27 cellular contexts compared by ENCODE assay signal in the genomic region with DNA sequence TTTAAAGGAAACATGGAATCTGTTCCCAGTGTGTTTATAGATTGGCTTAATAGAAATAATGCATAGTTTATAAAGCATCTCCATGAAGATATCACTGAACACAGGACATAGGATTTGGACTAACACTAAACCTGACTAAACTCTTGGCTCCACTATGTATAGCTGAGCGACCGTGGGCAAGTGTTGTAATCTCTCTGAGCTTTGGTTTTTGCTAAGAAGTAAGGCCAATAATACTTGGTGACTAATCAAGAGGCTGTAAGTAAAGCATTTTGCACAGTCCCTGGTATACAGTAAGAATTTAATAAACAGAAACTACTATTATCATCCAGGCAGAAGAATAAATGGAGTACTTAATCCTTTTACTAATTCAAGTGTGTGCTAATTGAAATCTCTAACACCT.
DNase-seq lines count a peak whose midpoint lies in the region; ATAC-seq, FAIRE-seq and TF ChIP-seq lines count a peak whose summit lies in the region.
"Had no signal": no experiment of that assay in that cellular context is flagged by ENCODE, and none has a peak within 500 bp of the region (broad histone marks: within the 10 kb centered on the region; RNA-seq: fewer than 3 reads in every experiment).

No MANE protein-coding gene starts in this region.

- no peak for TF ChIP-seq POLR2A in breast epithelium (IDR thresholded peaks at IDR 0.05)

- H3K36me3 ChIP-seq in breast epithelium (no peaks in the 10 kb centered on the region), bronchial epithelial cell (ENCODE audit: control insufficient read depth, insufficient read depth, low read length) (no peaks in the 10 kb centered on the region), SK-N-SH (replicated peaks in 1 of 2; ENCODE audit: control insufficient read depth in 1 of 2, insufficient read depth in 2 of 2, low read length in 1 of 2) (peaks cover 2 to 12% of the 10 kb centered on the region in 2 experiments)
- H3K36me3 ChIP-seq: BE2C, neural progenitor cell, sigmoid colon, thyroid gland had no signal

- H3K4me1 ChIP-seq in breast epithelium (peaks cover 0 to 3% of the 10 kb centered on the region in 2 donors), SK-N-SH (ENCODE audit: control insufficient read depth in 1 of 2, insufficient read depth in 2 of 2, low read depth in 1 of 2, low read length in 1 of 2) (peaks cover 12 to 38% of the 10 kb centered on the region in 2 experiments; a peak in 3 of 4 replicates)
- H3K4me1 ChIP-seq: BE2C had no signal

- H3K9ac ChIP-seq in SK-N-SH = no peak overlapping the region
- H3K9ac ChIP-seq: neural progenitor cell had no signal

- H3K9me3 ChIP-seq in breast epithelium = no peaks in the 10 kb centered on the region
- no peaks in the 10 kb centered on the region for H3K9me3 ChIP-seq in SK-N-SH
- H3K9me3 ChIP-seq: BE2C, sigmoid colon, thyroid gland had no signal

- peaks cover 13% of the 10 kb centered on the region for H3K4me1 Mint-ChIP-seq in MCF 10A (ENCODE audit: insufficient read depth, unreplicated experiment)

- no peaks in the 10 kb centered on the region for H4K20me1 ChIP-seq in SK-N-SH (ENCODE audit: insufficient read depth)

- POLR2A ChIA-PET in MCF 10A (lab: Yijun Ruan, JAX) (no interaction called here), SK-N-SH (lab: Yijun Ruan, JAX) (no interaction called here)

- no peak overlapping the region for H3K4me3 ChIP-seq in breast epithelium
- H3K4me3 ChIP-seq in bronchial epithelial cell (ENCODE audit: low read depth, low read length) = no peak overlapping the region
- H3K4me3 ChIP-seq in foreskin fibroblast (ENCODE audit: low read depth in 1 of 2, low read length in 2 of 2) = no peak overlapping the region
- H3K4me3 ChIP-seq in SK-N-SH (ENCODE audit: low read depth in 2 of 2, low read length in 1 of 2) = no peak overlapping the region
- H3K4me3 ChIP-seq: neural progenitor cell, sigmoid colon, thyroid gland had no signal

- peak; percentile 32 for DNase-seq in MCF 10A (ENCODE audit: unreplicated experiment)
- DNase-seq in breast epithelium (ENCODE audit: low spot score in 2 of 2) = no peak
- peak; percentile 40 for DNase-seq in bronchial epithelial cell (ENCODE audit: low read depth)
- peak; percentile 42 to 62 for DNase-seq in foreskin fibroblast
- DNase-seq in central memory CD4-positive, alpha-beta T cell = no peak
- no peak for DNase-seq in SK-N-SH
- no peak for DNase-seq in GM20000 (ENCODE audit: low spot score)
- DNase-seq: activated CD8-positive, alpha-beta memory T cell treated with anti-CD3 and anti-CD28 coated beads, Interleukin-2, amount 50 U/mL, for 4 hours; aorta; BE2C; DMS79; effector CD4-positive, alpha-beta T cell; glutamatergic neuron; Kasumi-1; NCI-H1092; NCI-H187; NCI-H2227 treated with DMSO at 0.1 percent for 48 hours; posterior cingulate gyrus; sigmoid colon; stimulated activated naive CD8-positive, alpha-beta T cell treated with anti-CD3 and anti-CD28 coated beads, Interleukin-15, amount 100 ng/mL, for 72 hours; thyroid gland; WERI-Rb-1 had no signal

- no peak for FAIRE-seq in bronchial epithelial cell (lab: Jason Lieb, UNC)

- TF ChIP-seq EP300 in SK-N-SH (IDR thresholded peaks at IDR 0.05; ENCODE audit: borderline replicate concordance in 1 of 2, low read depth in 1 of 2, low read length in 1 of 2) = no peak

- no peak overlapping the region for H3K4me2 ChIP-seq in SK-N-SH
- H3K4me2 ChIP-seq: neural progenitor cell had no signal

- TF ChIP-seq CTCF in MCF 10A (IDR thresholded peaks at IDR 0.05; ENCODE audit: unreplicated experiment) (no peak), breast epithelium (IDR thresholded peaks at IDR 0.05) (no peak), bronchial epithelial cell (IDR thresholded peaks at IDR 0.05; ENCODE audit: insufficient read depth, low read length, severe bottlenecking) (no peak), foreskin fibroblast (IDR thresholded peaks at IDR 0.05; ENCODE audit: low read depth, low read length) (no peak), SK-N-SH (IDR thresholded peaks at IDR 0.05) (no peak), GM20000 (IDR thresholded peaks at IDR 0.05; ENCODE audit: extremely low read depth, missing control alignments) (no peak)

- CTCF ChIA-PET in MCF 10A (lab: Yijun Ruan, JAX) (interaction anchor here (0.5 to 9.5 kb wide), 4 partner anchors 30 to 345 kb away, joined by 3 to 200 read pairs (median 4); a partner anchor contains a TSS), SK-N-SH (lab: Yijun Ruan, JAX) (interaction anchor here (1.2 to 3.1 kb wide), 2 partner anchors 293 to 294 kb away, joined by 7 to 15 read pairs; a partner anchor contains a TSS)

- ATAC-seq in GM19324 (IDR thresholded peaks at IDR 0.05; ENCODE audit: low FRiP score, unreplicated experiment) = no peak
- ATAC-seq: SK-N-SH treated with all-trans-retinoic acid at 6 μM for 48 hours; stimulated activated naive CD8-positive, alpha-beta T cell treated with anti-CD3 and anti-CD28 coated beads, Interleukin-15, amount 100 ng/mL, for 72 hours had no signal

- no peak overlapping the region for H3K27ac Mint-ChIP-seq in MCF 10A (ENCODE audit: low read depth, unreplicated experiment)
- H3K27ac Mint-ChIP-seq: activated naive CD4-positive, alpha-beta T cell treated with anti-CD3 and anti-CD28 coated beads, Interleukin-2, amount 50 U/mL, for 24 hours; stimulated activated naive CD8-positive, alpha-beta T cell treated with anti-CD3 and anti-CD28 coated beads, Interleukin-15, amount 100 ng/mL, for 72 hours; T-helper 2 cell treated with Interferon-gamma antibody and Interleukin-4, amounts not matched to agents 5 μg/mL and 100 μg/mL, for 36 hours had no signal

- H3K79me2 ChIP-seq in SK-N-SH (ENCODE audit: insufficient read depth) = peaks cover 46% of the 10 kb centered on the region

- H3K27me3 ChIP-seq in breast epithelium (no peaks in the 10 kb centered on the region), bronchial epithelial cell (ENCODE audit: control insufficient read depth, insufficient read depth, low read length) (no peaks in the 10 kb centered on the region), SK-N-SH (ENCODE audit: insufficient read depth) (no peaks in the 10 kb centered on the region)
- H3K27me3 ChIP-seq: BE2C, neural progenitor cell, sigmoid colon, thyroid gland had no signal

- 95% methylated on average over 2 of the region's 2 CpGs for WGBS in SK-N-SH (ENCODE audit: low lambda C conversion rate)

- no peak overlapping the region for H3K4me3 Mint-ChIP-seq in MCF 10A (ENCODE audit: unreplicated experiment)
- H3K4me3 Mint-ChIP-seq: activated naive CD4-positive, alpha-beta T cell treated with anti-CD3 and anti-CD28 coated beads, Interleukin-2, amount 50 U/mL, for 24 hours; stimulated activated naive CD8-positive, alpha-beta T cell treated with anti-CD3 and anti-CD28 coated beads, Interleukin-15, amount 100 ng/mL, for 72 hours; T-helper 2 cell treated with Interferon-gamma antibody and Interleukin-4, amounts not matched to agents 5 μg/mL and 100 μg/mL, for 36 hours had no signal

- H3K27ac ChIP-seq in breast epithelium (peak overlapping the region in 1 of 2 donors; percentile 17), SK-N-SH (ENCODE audit: low read depth in 2 of 2, low read length in 1 of 2) (no peak overlapping the region)
- H3K27ac ChIP-seq: neural progenitor cell, sigmoid colon, thyroid gland, WERI-Rb-1 had no signal

- H3K27me3 Mint-ChIP-seq in MCF 10A (ENCODE audit: insufficient read depth, unreplicated experiment) = no peaks in the 10 kb centered on the region
- H3K27me3 Mint-ChIP-seq: activated naive CD4-positive, alpha-beta T cell treated with anti-CD3 and anti-CD28 coated beads, Interleukin-2, amount 50 U/mL, for 24 hours; stimulated activated naive CD8-positive, alpha-beta T cell treated with anti-CD3 and anti-CD28 coated beads, Interleukin-15, amount 100 ng/mL, for 72 hours had no signal

- no TSS peak for BruUV-seq in MCF 10A (replicated peaks; lab: Mats Ljungman, UMichigan)

- TF ChIP-seq RAD21 in SK-N-SH (IDR thresholded peaks at IDR 0.05; ENCODE audit: low read length) = no peak

- no peak overlapping the region for H2AFZ ChIP-seq in SK-N-SH (ENCODE audit: low read depth)
- H2AFZ ChIP-seq: neural progenitor cell had no signal

- H3K36me3 Mint-ChIP-seq in MCF 10A (ENCODE audit: insufficient read depth, unreplicated experiment) = no peaks in the 10 kb centered on the region

- H3K9me3 Mint-ChIP-seq in MCF 10A (ENCODE audit: unreplicated experiment) = no peaks in the 10 kb centered on the region
- H3K9me3 Mint-ChIP-seq: neural progenitor cell; stimulated activated naive CD8-positive, alpha-beta T cell treated with anti-CD3 and anti-CD28 coated beads, Interleukin-15, amount 100 ng/mL, for 72 hours; T-helper 2 cell treated with Interferon-gamma antibody and Interleukin-4, amounts not matched to agents 5 μg/mL and 100 μg/mL, for 36 hours had no signal

- no peaks in the 10 kb centered on the region for H3K9me2 ChIP-seq in SK-N-SH

- H3F3A ChIP-seq in SK-N-SH (replicated peaks; ENCODE audit: insufficient read depth) = peaks cover 13% of the 10 kb centered on the region

- intact Hi-C loops in MCF 10A (cut with micrococcal nuclease) (no loop called here), breast epithelium (cut with DNase I; ENCODE audit: low total_unique reads) (no loop called here)

TF ChIP-seq in SK-N-SH, 30 proteins besides CTCF, POLR2A, EP300 and RAD21 (continues in another document):
- TF ChIP-seq ELF1 (IDR thresholded peaks at IDR 0.05) = no peak
- TF ChIP-seq RXRA (IDR thresholded peaks at IDR 0.05; ENCODE audit: borderline replicate concordance, low read depth) = no peak
- no peak for TF ChIP-seq RCOR1 (IDR thresholded peaks at IDR 0.05; ENCODE audit: low read length)
- TF ChIP-seq MEF2A (IDR thresholded peaks at IDR 0.05; ENCODE audit: borderline replicate concordance, low read depth) = no peak
- TF ChIP-seq, protein P1, sequence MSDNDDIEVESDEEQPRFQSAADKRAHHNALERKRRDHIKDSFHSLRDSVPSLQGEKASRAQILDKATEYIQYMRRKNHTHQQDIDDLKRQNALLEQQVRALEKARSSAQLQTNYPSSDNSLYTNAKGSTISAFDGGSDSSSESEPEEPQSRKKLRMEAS (IDR thresholded peaks at IDR 0.05; ENCODE audit: low read depth) = no peak
- TF ChIP-seq, protein P2, sequence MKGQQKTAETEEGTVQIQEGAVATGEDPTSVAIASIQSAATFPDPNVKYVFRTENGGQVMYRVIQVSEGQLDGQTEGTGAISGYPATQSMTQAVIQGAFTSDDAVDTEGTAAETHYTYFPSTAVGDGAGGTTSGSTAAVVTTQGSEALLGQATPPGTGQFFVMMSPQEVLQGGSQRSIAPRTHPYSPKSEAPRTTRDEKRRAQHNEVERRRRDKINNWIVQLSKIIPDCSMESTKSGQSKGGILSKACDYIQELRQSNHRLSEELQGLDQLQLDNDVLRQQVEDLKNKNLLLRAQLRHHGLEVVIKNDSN (IDR thresholded peaks at IDR 0.05; ENCODE audit: borderline replicate concordance, low read depth) = no peak
- TF ChIP-seq TEAD4 (IDR thresholded peaks at IDR 0.05; ENCODE audit: borderline replicate concordance, insufficient read depth) = no peak
- no peak for TF ChIP-seq CHD2 (IDR thresholded peaks at IDR 0.05; ENCODE audit: low read length, partially characterized antibody)
- TF ChIP-seq EZH2phosphoT487 (IDR thresholded peaks at IDR 0.05; ENCODE audit: borderline replicate concordance, low read depth) = no peak
- no peak for TF ChIP-seq GATA2 (CRISPR knock-in tag; IDR thresholded peaks at IDR 0.05)
- TF ChIP-seq TAF1 (IDR thresholded peaks at IDR 0.05; ENCODE audit: borderline replicate concordance, low read depth, low read length) = no peak

Comparison
In these comparisons a context has a peak if more than half of its experiments do, and no peak if none do; other contexts are left out.
1. DNase-seq: peak in MCF 10A (single experiment), bronchial epithelial cell (single experiment) and foreskin fibroblast (2 of 2); none in breast epithelium (0 of 2), central memory CD4-positive, alpha-beta T cell (single experiment), SK-N-SH (single experiment) and GM20000 (single experiment).